Comparison of ENCODE assay signal across 9 cellular contexts in genomic region chr6:54737247-54737646, GRCh38.
A peak's percentile ranks its signal among the peaks of the same experiment; 100 is the strongest.
DNase-seq lines count a peak whose midpoint lies in the region; ATAC-seq, FAIRE-seq and TF ChIP-seq lines count a peak whose summit lies in the region.
"Had no signal": no experiment of that assay in that cellular context is flagged by ENCODE, and none has a peak within 500 bp of the region (broad histone marks: within the 10 kb centered on the region; RNA-seq: fewer than 3 reads in every experiment).

No MANE protein-coding gene starts in this region.

- WGBS in pancreas, 2 donors, result 69 to 87% methylated on average over 3 of the region's 3 CpGs

- intact Hi-C loops in pancreas (cut with DNase I), result no loop called here

- TF ChIP-seq POLR2A in GM12891 (IDR thresholded peaks at IDR 0.05; ENCODE audit: low read depth, low read length), result no peak

- no peaks in the 10 kb centered on the region for H3K27me3 ChIP-seq in AG04450 (ENCODE audit: control insufficient read depth, insufficient read depth, low read length)
- H3K27me3 ChIP-seq in HL-60 (ENCODE audit: insufficient read depth, poor library complexity, severe bottlenecking), result no peaks in the 10 kb centered on the region
- no peaks in the 10 kb centered on the region for H3K27me3 ChIP-seq in pancreas
- H3K27me3 ChIP-seq: thyroid gland had no signal

- 0 out of 2 replicates have a peak, but pooled peaks have one; percentile 20 for TF ChIP-seq CTCF in AG04450 (IDR thresholded peaks at IDR 0.05; ENCODE audit: low read depth, low read length)
- TF ChIP-seq CTCF in GM12875 (IDR thresholded peaks at IDR 0.05; ENCODE audit: borderline replicate concordance, insufficient read depth, low read depth, low read length), result peak; percentile 63
- TF ChIP-seq CTCF in HL-60 (IDR thresholded peaks at IDR 0.05; ENCODE audit: insufficient read depth, low read length), result peak; percentile 33
- peak; percentile 23 for TF ChIP-seq CTCF in cardiac fibroblast (IDR thresholded peaks at IDR 0.05; ENCODE audit: low read depth, low read length)
- TF ChIP-seq CTCF in pancreas (IDR thresholded peaks at IDR 0.05), result no peak

- DNase-seq in AG04450 (ENCODE audit: low read depth, low spot score), result no peak
- peak in 1 of 2 experiments; percentile 17 for DNase-seq in HL-60 (ENCODE audit: low read depth in 1 of 2, low spot score in 1 of 2)
- DNase-seq in cardiac fibroblast (ENCODE audit: low read depth in 2 of 2), result peak in 1 of 2 donors; percentile 4
- DNase-seq in pancreas, result no peak
- no peak for DNase-seq in GM12891 (ENCODE audit: insufficient read length, low spot score)
- no peak for DNase-seq in MV-4-11 (lab: John Stamatoyannopoulos, UW)

- ATAC-seq in pancreas, result no peak
- ATAC-seq in HG03469 (IDR thresholded peaks at IDR 0.05; ENCODE audit: unreplicated experiment), result no peak

- H3K4me1 ChIP-seq in pancreas, result no peaks in the 10 kb centered on the region
- H3K4me1 ChIP-seq: thyroid gland had no signal

- POLR2A ChIA-PET in AG04450 (lab: Yijun Ruan, JAX), result no interaction called here

- FAIRE-seq in pancreas (lab: Jason Lieb, UNC) (no peak), GM12891 (lab: Jason Lieb, UNC) (no peak)

- no peak overlapping the region for H3K4me3 ChIP-seq in AG04450 (ENCODE audit: low read depth, low read length)
- no peak overlapping the region for H3K4me3 ChIP-seq in GM12875 (ENCODE audit: low read depth, low read length)
- no peak overlapping the region for H3K4me3 ChIP-seq in HL-60 (replicated peaks; ENCODE audit: insufficient read depth, low read length)
- H3K4me3 ChIP-seq in cardiac fibroblast (replicated peaks in 1 of 2; ENCODE audit: low read depth in 2 of 2, low read length in 2 of 2), result no peak overlapping the region
- H3K4me3 ChIP-seq in pancreas, result no peak overlapping the region
- H3K4me3 ChIP-seq: thyroid gland had no signal

- no peaks in the 10 kb centered on the region for H3K36me3 ChIP-seq in pancreas
- H3K36me3 ChIP-seq: thyroid gland had no signal

- CTCF ChIA-PET in AG04450 (lab: Charles Lee), result interaction anchor here (4.1 kb wide), 1 partner anchor 20 kb away, joined by 20 read pairs; no protein-coding TSS in a partner anchor

- H3K9me3 ChIP-seq in AG04450 (ENCODE audit: control insufficient read depth, insufficient read depth, low read length) (peaks cover 6% of the 10 kb centered on the region), pancreas (no peaks in the 10 kb centered on the region)
- H3K9me3 ChIP-seq: thyroid gland had no signal

- H3K27ac ChIP-seq in AG04450 (ENCODE audit: low read depth, low read length), result no peak overlapping the region
- H3K27ac ChIP-seq in HL-60 (replicated peaks), result no peak overlapping the region
- no peak overlapping the region for H3K27ac ChIP-seq in pancreas
- H3K27ac ChIP-seq: thyroid gland had no signal

TF ChIP-seq in GM12891, 5 proteins besides CTCF, POLR2A, EP300 and RAD21:
- TF ChIP-seq SPI1 (IDR thresholded peaks at IDR 0.05; ENCODE audit: low read depth, low read length) (no peak), POU2F2 (IDR thresholded peaks at IDR 0.05; ENCODE audit: low read depth, low read length) (no peak), POLR2AphosphoS5 (IDR thresholded peaks at IDR 0.05; ENCODE audit: low read depth, low read length) (no peak), TAF1 (IDR thresholded peaks at IDR 0.05; ENCODE audit: low read depth, low read length) (no peak), PAX5 (IDR thresholded peaks at IDR 0.05; ENCODE audit: insufficient read depth, low read length, severe bottlenecking) (no peak)

Comparison
In these comparisons a context has a peak if more than half of its experiments do, and no peak if none do; other contexts are left out.
1. CTCF ChIP-seq: peak in AG04450 (single experiment), GM12875 (single experiment), HL-60 (single experiment) and cardiac fibroblast (single experiment); none in pancreas (0 of 4).